In the genomic region with DNA sequence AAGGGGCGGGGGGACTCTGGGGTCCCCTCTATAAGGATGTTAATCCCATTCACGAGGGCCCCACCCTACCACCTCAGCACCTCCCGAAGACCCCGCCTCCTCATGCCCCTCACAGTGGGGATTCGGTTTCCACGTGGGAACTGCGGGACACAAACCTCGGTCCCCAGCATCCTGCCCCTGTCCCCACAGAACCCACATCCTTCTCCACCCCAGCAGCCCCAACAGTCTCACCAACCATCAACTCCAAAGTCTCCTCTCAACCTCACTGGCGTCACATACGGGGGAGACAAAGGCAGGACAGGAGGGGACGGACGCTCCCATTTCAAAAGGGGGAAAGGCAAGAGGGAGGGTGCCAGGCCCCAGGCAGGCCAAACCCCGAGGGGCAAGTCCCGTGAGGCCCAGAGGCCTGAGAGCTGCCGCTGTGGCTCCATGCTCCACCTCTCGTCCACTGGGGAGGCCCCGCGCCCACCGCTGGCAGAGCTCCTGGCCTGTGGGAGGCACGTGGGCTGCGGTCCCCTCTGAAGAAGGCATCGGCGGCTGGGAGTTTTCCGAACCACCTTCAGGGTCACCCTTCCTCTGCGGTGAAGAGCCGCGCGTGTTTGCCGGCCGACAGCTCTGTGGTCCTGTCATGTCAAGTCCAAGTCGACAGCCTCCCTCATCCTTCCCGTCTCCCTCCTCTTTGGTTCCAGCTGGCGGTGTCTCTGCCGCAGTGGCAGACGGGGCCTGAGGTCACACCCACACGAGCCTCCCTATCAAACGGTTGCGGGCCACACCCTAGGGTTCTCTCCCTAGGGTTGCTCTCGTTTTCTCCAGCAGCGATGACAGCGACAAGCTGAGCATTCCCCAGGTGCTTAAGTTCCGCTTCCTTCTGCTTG, we compare ENCODE assay signal across 10 cellular contexts.
A peak's percentile ranks its signal among the peaks of the same experiment; 100 is the strongest.
DNase-seq lines count a peak whose midpoint lies in the region; ATAC-seq and TF ChIP-seq lines count a peak whose summit lies in the region.
"Had no signal": no experiment of that assay in that cellular context is flagged by ENCODE, and none has a peak within 500 bp of the region (broad histone marks: within the 10 kb centered on the region; RNA-seq: fewer than 3 reads in every experiment).

No MANE protein-coding gene starts in this region.

- H3K27ac ChIP-seq in H9 (ENCODE audit: insufficient read length, low read depth, low read length): no peak overlapping the region
- H3K27ac ChIP-seq: hepatocyte had no signal

- H3K4me3 Mint-ChIP-seq in H9: no peak overlapping the region; a peak in 1 of 5 replicates
- H3K4me3 Mint-ChIP-seq in chondrocyte (ENCODE audit: unreplicated experiment): no peak overlapping the region
- H3K4me3 Mint-ChIP-seq in natural killer cell treated with Interleukin-12 subunit alpha and Interleukin-12 subunit beta and Interleukin-15 and Interleukin-18, amount 100 ng/mL, for 72 hours: no peak overlapping the region

- no peaks in the 10 kb centered on the region; the same call in 1 of the 2 replicates for H3K36me3 ChIP-seq in BE2C

- no CpG with 5 or more reads among the region's 42 CpGs for WGBS in H9 (ENCODE audit: extremely low coverage, insufficient read length, low lambda C conversion rate)

- H4K8ac ChIP-seq in H9 (replicated peaks; ENCODE audit: insufficient read length, low read depth, low read length): no peak overlapping the region

- TF ChIP-seq CTCF in BE2C (IDR thresholded peaks at IDR 0.05; ENCODE audit: low read depth, low read length): no peak
- no peak for TF ChIP-seq CTCF in H9 (conservative IDR thresholded peaks at IDR 0.05)
- no peak for TF ChIP-seq CTCF in chondrocyte (IDR thresholded peaks at IDR 0.05)

- no peak overlapping the region for H3K4me3 ChIP-seq in BE2C (ENCODE audit: low read depth, low read length)
- H3K4me3 ChIP-seq: hepatocyte had no signal

- H2BK5ac ChIP-seq in H9 (ENCODE audit: insufficient read length, low read length): no peak overlapping the region

- no peak overlapping the region for H3K4me2 ChIP-seq in H9 (ENCODE audit: insufficient read depth, insufficient read length, low read length)
- H3K4me2 ChIP-seq: hepatocyte had no signal

- no peak overlapping the region for H3K18ac ChIP-seq in H9 (ENCODE audit: insufficient read length, low read depth, low read length)

- H3K23me2 ChIP-seq in H9 (ENCODE audit: insufficient read length, low read depth, low read length, poor library complexity, severe bottlenecking): no peaks in the 10 kb centered on the region

- H3K9me3 Mint-ChIP-seq in H9 (no peaks in the 10 kb centered on the region), chondrocyte (ENCODE audit: low read depth) (no peaks in the 10 kb centered on the region)
- H3K9me3 Mint-ChIP-seq in natural killer cell treated with Interleukin-12 subunit alpha and Interleukin-12 subunit beta and Interleukin-15 and Interleukin-18, amount 100 ng/mL, for 72 hours: no peaks in the 10 kb centered on the region

- H3K36me3 Mint-ChIP-seq in H9 (ENCODE audit: insufficient read depth in 1 of 3, low read depth in 3 of 3) (0 out of 7 replicates have a peak, but pooled peaks cover 0 to 4% (median 0%) of the 10 kb centered on the region in 3 experiments), chondrocyte (ENCODE audit: low read depth) (no peaks in the 10 kb centered on the region)
- H3K36me3 Mint-ChIP-seq in natural killer cell treated with Interleukin-12 subunit alpha and Interleukin-12 subunit beta and Interleukin-15 and Interleukin-18, amount 100 ng/mL, for 72 hours: no peaks in the 10 kb centered on the region

- H3K27me3 ChIP-seq in BE2C: no peaks in the 10 kb centered on the region
- H3K27me3 ChIP-seq in H9 (ENCODE audit: insufficient read depth, low read length): no peaks in the 10 kb centered on the region
- H3K27me3 ChIP-seq: hepatocyte had no signal

- no peak overlapping the region for H3K56ac ChIP-seq in H9 (ENCODE audit: insufficient read length, low read depth, low read length)

- no peak overlapping the region for H3T11ph ChIP-seq in H9 (ENCODE audit: low read length)

- H3K9me3 ChIP-seq in BE2C (no peaks in the 10 kb centered on the region), H9 (ENCODE audit: control insufficient read depth, low read depth, low read length) (no peaks in the 10 kb centered on the region)

- H3K27me3 Mint-ChIP-seq in H9 (ENCODE audit: low read depth): no peaks in the 10 kb centered on the region; the same call in 1 of the 2 replicates
- no peaks in the 10 kb centered on the region for H3K27me3 Mint-ChIP-seq in chondrocyte (ENCODE audit: low read depth)
- no peaks in the 10 kb centered on the region for H3K27me3 Mint-ChIP-seq in natural killer cell treated with Interleukin-12 subunit alpha and Interleukin-12 subunit beta and Interleukin-15 and Interleukin-18, amount 100 ng/mL, for 72 hours

- H2BK20ac ChIP-seq in H9 (ENCODE audit: low read depth, low read length, poor library complexity, severe bottlenecking): no peak overlapping the region

- no peak overlapping the region for H3K9ac ChIP-seq in H9 (ENCODE audit: extremely low read depth, insufficient read length, low read length)

- H3K4me1 ChIP-seq in BE2C (peaks cover 64% of the 10 kb centered on the region), H9 (ENCODE audit: insufficient read depth, low read length) (no peaks in the 10 kb centered on the region)

- H3K4me1 Mint-ChIP-seq in H9 (peaks cover 2 to 14% of the 10 kb centered on the region in 2 experiments; a peak in 2 of 4 replicates), chondrocyte (ENCODE audit: low read depth) (no peaks in the 10 kb centered on the region)
- H3K4me1 Mint-ChIP-seq in natural killer cell treated with Interleukin-12 subunit alpha and Interleukin-12 subunit beta and Interleukin-15 and Interleukin-18, amount 100 ng/mL, for 72 hours (ENCODE audit: low read depth in 2 of 2): peaks cover 6 to 23% of the 10 kb centered on the region in 2 donors

- H2BK120ac ChIP-seq in H9 (ENCODE audit: low read depth, low read length, poor library complexity, severe bottlenecking): no peak overlapping the region

- ATAC-seq in natural killer cell treated with Interleukin-12 subunit alpha and Interleukin-12 subunit beta and Interleukin-15 and Interleukin-18, amount 100 ng/mL, for 72 hours: no peak
- no peak for ATAC-seq in HG02981 (IDR thresholded peaks at IDR 0.05; ENCODE audit: unreplicated experiment)
- ATAC-seq in GM18519 (IDR thresholded peaks at IDR 0.05; ENCODE audit: low FRiP score, unreplicated experiment): no peak

- H3K27ac Mint-ChIP-seq in H9 (peak overlapping the region in 1 of 3 experiments; percentile 7; a peak in 1 of 7 replicates), chondrocyte (ENCODE audit: unreplicated experiment) (no peak overlapping the region)
- peak overlapping the region in 1 of 2 donors; percentile 46 for H3K27ac Mint-ChIP-seq in natural killer cell treated with Interleukin-12 subunit alpha and Interleukin-12 subunit beta and Interleukin-15 and Interleukin-18, amount 100 ng/mL, for 72 hours

- no peak overlapping the region for H2AFZ ChIP-seq in H9 (ENCODE audit: low read length)
- H2AFZ ChIP-seq: hepatocyte had no signal

- DNase-seq in BE2C (peak; percentile 8), H9 (peak; percentile 31), chondrocyte (ENCODE audit: low spot score) (peak; percentile 81), kidney tubule cell (ENCODE audit: low spot score) (no peak), UCSD-AML1 (lab: John Stamatoyannopoulos, UW; ENCODE audit: unreplicated experiment) (no peak)
- DNase-seq in natural killer cell treated with Interleukin-12 subunit alpha and Interleukin-12 subunit beta and Interleukin-15 and Interleukin-18, amount 100 ng/mL, for 72 hours (ENCODE audit: low spot score): peak; percentile 58
- DNase-seq: stimulated activated CD4-positive, alpha-beta T cell treated with anti-CD3 and anti-CD28 coated beads, Interleukin-2, amount 100 ng/mL, for 24 hours had no signal

- no peak overlapping the region for H4K91ac ChIP-seq in H9 (ENCODE audit: insufficient read length, low read depth, low read length)

- H2AK5ac ChIP-seq in H9 (ENCODE audit: insufficient read length, low read length): no peak overlapping the region

- H3K4ac ChIP-seq in H9 (ENCODE audit: low read depth, low read length): no peak overlapping the region

- no peaks in the 10 kb centered on the region for H3K79me2 ChIP-seq in H9 (ENCODE audit: insufficient read depth, low read length)
- H3K79me2 ChIP-seq: hepatocyte had no signal

- H3K14ac ChIP-seq in H9 (ENCODE audit: insufficient read depth, low read length): peak overlapping the region; percentile 45; the same call in 1 of the 2 replicates

- no peak overlapping the region for H2BK15ac ChIP-seq in H9 (ENCODE audit: low read depth, low read length)

- no peak overlapping the region for H4K5ac ChIP-seq in H9 (ENCODE audit: insufficient read length, low read depth, low read length)

- H3K79me1 ChIP-seq in H9 (ENCODE audit: insufficient read depth, low read depth, low read length, poor library complexity, severe bottlenecking): no peaks in the 10 kb centered on the region

- no peak overlapping the region for H2BK12ac ChIP-seq in H9 (ENCODE audit: insufficient read length, low read depth, low read length)

- no peak overlapping the region for H3K23ac ChIP-seq in H9 (ENCODE audit: insufficient read length, low read depth, low read length)

- peaks cover 3% of the 10 kb centered on the region for H4K20me1 ChIP-seq in H9 (ENCODE audit: control insufficient read depth, insufficient read depth, insufficient read length)

Comparison
In these comparisons a context has a peak if more than half of its experiments do, and no peak if none do; other contexts are left out.
1. DNase-seq: peak in BE2C (single experiment), H9 (single experiment), chondrocyte (single experiment) and natural killer cell treated with Interleukin-12 subunit alpha and Interleukin-12 subunit beta and Interleukin-15 and Interleukin-18, amount 100 ng/mL, for 72 hours (single experiment); none in kidney tubule cell (single experiment) and UCSD-AML1 (single experiment).